In genomic region chr3:155317211-155317610, GRCh38 we compare ENCODE assay signal across 24 cellular contexts. TPM values are rescaled to one million over a fixed set of nuclear protein-coding genes. Genes with fewer than 3 reads are reported as not detected.
"Had no signal": no experiment of that assay in that cellular context is flagged by ENCODE, and none has a peak within 500 bp of the region (broad histone marks: within the 10 kb centered on the region; RNA-seq: fewer than 3 reads in every experiment).

No MANE protein-coding gene starts in this region.

- H3K9me3 Mint-ChIP-seq: activated CD4-positive, alpha-beta memory T cell treated with anti-CD3 and anti-CD28 coated beads, Interleukin-2, amount 10 ng/mL, durations not matched to agents 7 days and 5 days; activated naive CD8-positive, alpha-beta T cell treated with anti-CD3 and anti-CD28 coated beads, Interleukin-2, amount 10 ng/mL, durations not matched to agents 7 days and 5 days; activated T-cell treated with anti-CD3 and anti-CD28 coated beads, Interleukin-2, amount 50 U/mL, for 72 hours had no signal

- H3K36me3 Mint-ChIP-seq: activated naive CD8-positive, alpha-beta T cell treated with anti-CD3 and anti-CD28 coated beads, Interleukin-2, amount 10 ng/mL, durations not matched to agents 7 days and 5 days had no signal

- DNase-seq: activated CD4-positive, alpha-beta memory T cell treated with anti-CD3 and anti-CD28 coated beads, Interleukin-2, amount 10 ng/mL, durations not matched to agents 7 days and 5 days; activated CD4-positive, alpha-beta T cell treated with anti-CD3 and anti-CD28 coated beads for 36 hours; activated CD4-positive, alpha-beta T cell treated with anti-CD3 and anti-CD28 coated beads, Interleukin-2, amount 50 U/mL, for 1 hour; activated naive CD4-positive, alpha-beta T cell treated with anti-CD3 and anti-CD28 coated beads, Interleukin-2, amount 50 U/mL, for 16 hours; activated naive CD8-positive, alpha-beta T cell treated with anti-CD3 and anti-CD28 coated beads, Interleukin-2, amount 10 ng/mL, durations not matched to agents 7 days and 5 days; activated T-cell treated with anti-CD3 and anti-CD28 coated beads, Interleukin-2, amount 50 U/mL, for 72 hours; aorta; central memory CD4-positive, alpha-beta T cell; Karpas-422; MM.1S; NCI-H1105 treated with DMSO at 0.1 percent for 48 hours; NCI-H146; NCI-H187 treated with DMSO at 0.1 percent for 48 hours; NCI-H2081 treated with DMSO at 0.1 percent for 48 hours; NCI-H2227 treated with DMSO at 0.1 percent for 48 hours; NCI-H446 treated with DMSO at 0.1 percent for 48 hours; NCI-H524 treated with DMSO at 0.1 percent for 48 hours; SIG-M5; T-helper 1 cell had no signal

- H3K4me1 Mint-ChIP-seq: activated CD4-positive, alpha-beta memory T cell treated with anti-CD3 and anti-CD28 coated beads, Interleukin-2, amount 10 ng/mL, durations not matched to agents 7 days and 5 days; activated CD4-positive, alpha-beta T cell treated with anti-CD3 and anti-CD28 coated beads for 36 hours; activated naive CD8-positive, alpha-beta T cell treated with anti-CD3 and anti-CD28 coated beads, Interleukin-2, amount 10 ng/mL, durations not matched to agents 7 days and 5 days had no signal

- H3K4me3 ChIP-seq: breast epithelium had no signal

- H3K27ac Mint-ChIP-seq: activated CD4-positive, alpha-beta memory T cell treated with anti-CD3 and anti-CD28 coated beads, Interleukin-2, amount 10 ng/mL, durations not matched to agents 7 days and 5 days; activated CD4-positive, alpha-beta T cell treated with anti-CD3 and anti-CD28 coated beads for 36 hours; activated naive CD8-positive, alpha-beta T cell treated with anti-CD3 and anti-CD28 coated beads, Interleukin-2, amount 10 ng/mL, durations not matched to agents 7 days and 5 days; activated T-cell treated with anti-CD3 and anti-CD28 coated beads, Interleukin-2, amount 50 U/mL, for 72 hours had no signal

- ATAC-seq: activated CD4-positive, alpha-beta T cell treated with anti-CD3 and anti-CD28 coated beads for 36 hours; activated T-cell treated with anti-CD3 and anti-CD28 coated beads, Interleukin-2, amount 50 U/mL, for 72 hours had no signal

- H3K4me3 Mint-ChIP-seq: activated CD4-positive, alpha-beta memory T cell treated with anti-CD3 and anti-CD28 coated beads, Interleukin-2, amount 10 ng/mL, durations not matched to agents 7 days and 5 days; activated CD4-positive, alpha-beta T cell treated with anti-CD3 and anti-CD28 coated beads for 36 hours; activated naive CD8-positive, alpha-beta T cell treated with anti-CD3 and anti-CD28 coated beads, Interleukin-2, amount 10 ng/mL, durations not matched to agents 7 days and 5 days; activated T-cell treated with anti-CD3 and anti-CD28 coated beads, Interleukin-2, amount 50 U/mL, for 72 hours had no signal

- H3K27me3 Mint-ChIP-seq: activated CD4-positive, alpha-beta memory T cell treated with anti-CD3 and anti-CD28 coated beads, Interleukin-2, amount 10 ng/mL, durations not matched to agents 7 days and 5 days; activated CD4-positive, alpha-beta T cell treated with anti-CD3 and anti-CD28 coated beads for 36 hours had no signal

RNA-seq across cellular contexts. Expression of gene STRIT1, which starts 23.7 kb away (rescaled TPM):
- total RNA-seq: activated CD4-positive, alpha-beta memory T cell treated with anti-CD3 and anti-CD28 coated beads, Interleukin-2, amount 10 ng/mL, durations not matched to agents 7 days and 5 days; activated CD4-positive, alpha-beta T cell treated with anti-CD3 and anti-CD28 coated beads for 36 hours; activated CD8-positive, alpha-beta memory T cell treated with anti-CD3 and anti-CD28 coated beads for 36 hours; activated naive CD8-positive, alpha-beta T cell treated with anti-CD3 and anti-CD28 coated beads, Interleukin-2, amount 10 ng/mL, durations not matched to agents 7 days and 5 days; activated T-cell treated with anti-CD3 and anti-CD28 coated beads, Interleukin-2, amount 50 U/mL, for 72 hours; aorta; OCI-LY7; RPMI7951; T-helper 2 cell treated with Interferon-gamma antibody and Interleukin-4, amounts not matched to agents 100 ng/mL and 5 ng/mL, for 36 hours had no signal
